In the genomic region with DNA sequence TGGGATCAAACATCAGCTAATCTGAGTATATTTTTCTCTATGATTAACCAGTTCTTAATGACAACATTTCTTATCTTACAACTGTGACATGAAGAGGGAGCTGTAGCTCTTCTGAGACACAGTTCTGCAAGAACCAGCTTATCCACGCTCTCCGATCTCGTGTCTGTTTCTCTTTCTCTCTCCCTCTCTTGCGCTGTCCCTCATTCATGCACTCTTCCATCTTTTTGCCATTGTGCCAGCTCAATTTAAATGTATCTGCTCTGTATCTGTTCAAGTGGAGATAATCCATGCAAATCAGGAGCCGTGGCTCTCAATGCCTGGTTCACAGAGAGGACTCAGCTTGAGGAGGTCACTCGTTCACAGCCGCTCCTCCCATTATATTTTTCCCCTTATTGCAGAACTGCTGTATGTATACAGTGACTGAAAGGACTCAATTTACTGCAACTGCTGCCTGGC, we compare ENCODE assay signal across 8 cellular contexts.
DNase-seq lines count a peak whose midpoint lies in the region; FAIRE-seq and TF ChIP-seq lines count a peak whose summit lies in the region.

No MANE protein-coding gene starts in this region.

- H3K36me3 Mint-ChIP-seq in brain: no peaks in the 10 kb centered on the region

- H3K36me3 ChIP-seq in iPS-20b (ENCODE audit: insufficient read depth, low read depth, low read length): no peaks in the 10 kb centered on the region
- H3K36me3 ChIP-seq in small intestine (ENCODE audit: control insufficient read depth in 2 of 2, insufficient read depth in 2 of 2, low read length in 2 of 2): no peaks in the 10 kb centered on the region

- DNase-seq in COLO829 (ENCODE audit: low spot score) (peak; percentile 16), HCEC 1CT (peak; percentile 44), NCI-H2107 treated with DMSO at 0.1 percent for 48 hours (lab: John Stamatoyannopoulos, UW; ENCODE audit: unreplicated experiment) (peak; percentile 80), small intestine (peak; percentile 63), OCI-M2 (lab: John Stamatoyannopoulos, UW; ENCODE audit: unreplicated experiment) (no peak), GOT3 (lab: John Stamatoyannopoulos, UW) (no peak)

- peaks cover 50% of the 10 kb centered on the region; the same call in 1 of the 2 replicates for H3K4me1 ChIP-seq in iPS-20b (ENCODE audit: insufficient read depth, low read length)
- H3K4me1 ChIP-seq in small intestine (ENCODE audit: control insufficient read depth in 2 of 2, insufficient read depth in 1 of 2, low read depth in 1 of 2, low read length in 1 of 2): no peaks in the 10 kb centered on the region

- FAIRE-seq in small intestine (lab: Jason Lieb, UNC): no peak

- H3K4me3 ChIP-seq in iPS-20b (ENCODE audit: low read length) (peak overlapping the region; percentile 55), small intestine (ENCODE audit: low read depth in 1 of 2, low read length in 2 of 2) (peak overlapping the region in 1 of 2 donors; percentile 13)

- H3K27ac Mint-ChIP-seq in brain: no peak overlapping the region

- no peaks in the 10 kb centered on the region for H3K27me3 Mint-ChIP-seq in brain

- WGBS in small intestine, 3 donors: 2 to 5% (median 3%) methylated on average over 7 of the region's 7 CpGs

- H3K27ac ChIP-seq in iPS-20b (ENCODE audit: low read length) (no peak overlapping the region), small intestine (ENCODE audit: low read depth in 1 of 2, low read length in 1 of 2) (no peak overlapping the region)

- H3K9ac ChIP-seq in iPS-20b (ENCODE audit: low read depth, low read length): peak overlapping the region; percentile 33

- H3K9me3 ChIP-seq in iPS-20b (ENCODE audit: insufficient read depth, low read depth, low read length) (no peaks in the 10 kb centered on the region), small intestine (ENCODE audit: control insufficient read depth, low read depth) (no peaks in the 10 kb centered on the region)

- TF ChIP-seq CTCF in brain (conservative IDR thresholded peaks at IDR 0.05): peak; percentile 68 to 69

- no peak overlapping the region for H3K4me3 Mint-ChIP-seq in brain

- H3K4me1 Mint-ChIP-seq in brain: peaks cover 20% of the 10 kb centered on the region

- H3K27me3 ChIP-seq in iPS-20b (ENCODE audit: insufficient read depth, low read length) (no peaks in the 10 kb centered on the region), small intestine (ENCODE audit: control insufficient read depth in 2 of 2, insufficient read depth in 2 of 2, low read length in 2 of 2) (no peaks in the 10 kb centered on the region)

- no peaks in the 10 kb centered on the region for H3K9me3 Mint-ChIP-seq in brain

Comparison
In these comparisons a context has a peak if more than half of its experiments do, and no peak if none do; other contexts are left out.
1. DNase-seq: peak in COLO829 (single experiment), HCEC 1CT (single experiment), NCI-H2107 treated with DMSO at 0.1 percent for 48 hours (single experiment) and small intestine (single experiment); none in OCI-M2 (single experiment) and GOT3 (single experiment).